ENCODE assay signal across 17 cellular contexts in the genomic region with DNA sequence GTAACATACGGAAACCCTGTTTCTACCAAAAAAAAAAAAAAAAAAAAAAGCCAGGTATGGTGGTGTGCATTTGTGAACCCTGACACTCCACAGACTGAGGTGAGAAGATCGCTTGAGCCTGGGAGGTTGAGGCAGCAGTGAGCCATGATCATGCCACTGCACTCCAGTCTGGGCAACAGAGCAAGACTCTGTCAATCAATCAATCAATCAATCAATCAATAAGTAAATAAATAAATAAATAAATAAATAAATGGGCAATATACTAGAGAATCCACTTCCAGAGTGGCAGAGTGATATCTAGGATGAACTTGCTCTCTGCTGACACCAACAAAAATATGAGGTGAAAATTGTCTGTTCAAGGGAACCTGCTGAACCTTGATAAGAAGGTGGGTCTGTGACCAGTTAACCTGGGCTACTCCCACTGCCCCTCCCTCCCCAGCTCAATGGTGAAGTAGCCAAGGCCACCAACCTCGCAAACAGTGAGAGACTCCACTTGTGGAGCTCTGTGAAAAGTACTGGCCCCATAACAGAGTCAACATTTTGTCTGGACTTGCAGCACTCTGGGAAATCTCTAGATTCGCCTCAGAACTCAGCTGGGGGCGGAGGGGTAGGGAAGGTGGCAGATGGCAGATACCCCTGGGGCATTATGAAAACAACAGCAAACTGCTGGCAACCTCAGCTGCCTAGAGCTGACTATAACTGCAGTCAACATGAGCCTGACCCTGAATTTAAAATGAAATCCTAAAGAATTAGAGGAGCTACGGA.
"Had no signal": no experiment of that assay in that cellular context is flagged by ENCODE, and none has a peak within 500 bp of the region (broad histone marks: within the 10 kb centered on the region; RNA-seq: fewer than 3 reads in every experiment).

No MANE protein-coding gene starts in this region.

- ATAC-seq: activated T-cell treated with anti-CD3 and anti-CD28 coated beads, Interleukin-2, amount 50 U/mL, for 72 hours; body of pancreas; natural killer cell treated with Interleukin-12 subunit alpha and Interleukin-12 subunit beta and Interleukin-15 and Interleukin-18, amount 100 ng/mL, for 72 hours had no signal

- DNase-seq: activated CD4-positive, alpha-beta memory T cell treated with anti-CD3 and anti-CD28 coated beads, Interleukin-2, amount 10 ng/mL, durations not matched to agents 7 days and 5 days; activated CD4-positive, alpha-beta T cell treated with anti-CD3 and anti-CD28 coated beads for 4 hours; activated gamma-delta T cell; activated T-cell treated with anti-CD3 and anti-CD28 coated beads, Interleukin-2, amount 50 U/mL, for 72 hours; amygdala; body of pancreas; caudate nucleus; hippocampal formation; mesenchymal stem cell; stimulated activated CD4-positive, alpha-beta T cell treated with anti-CD3 and anti-CD28 coated beads, Interleukin-1b, Interleukin-23, amount 100 ng/mL, for 48 hours; thyroid gland; uterus; WERI-Rb-1 had no signal

- H3K27me3 ChIP-seq: body of pancreas, esophagus muscularis mucosa, thyroid gland, uterus had no signal

- H3K27ac Mint-ChIP-seq: activated CD4-positive, alpha-beta memory T cell treated with anti-CD3 and anti-CD28 coated beads, Interleukin-2, amount 10 ng/mL, durations not matched to agents 7 days and 5 days; activated naive CD8-positive, alpha-beta T cell; activated T-cell treated with anti-CD3 and anti-CD28 coated beads, Interleukin-2, amount 50 U/mL, for 72 hours; natural killer cell treated with Interleukin-12 subunit alpha and Interleukin-12 subunit beta and Interleukin-15 and Interleukin-18, amount 100 ng/mL, for 72 hours; T-helper 1 cell treated with Interleukin-12 subunit alpha and Interleukin-12 subunit beta and Interleukin-4 antibody, amounts not matched to agents 30 μg/mL and 1 μg/mL, for 36 hours had no signal

- H3K4me1 ChIP-seq: body of pancreas, uterus had no signal

- H3K9me3 ChIP-seq: body of pancreas, esophagus muscularis mucosa, thyroid gland, uterus had no signal

- H3K36me3 Mint-ChIP-seq: activated naive CD8-positive, alpha-beta T cell; natural killer cell treated with Interleukin-12 subunit alpha and Interleukin-12 subunit beta and Interleukin-15 and Interleukin-18, amount 100 ng/mL, for 72 hours had no signal

- H3K36me3 ChIP-seq: esophagus muscularis mucosa, thyroid gland, uterus, WERI-Rb-1 had no signal

- H3K4me3 Mint-ChIP-seq: activated CD4-positive, alpha-beta memory T cell treated with anti-CD3 and anti-CD28 coated beads, Interleukin-2, amount 10 ng/mL, durations not matched to agents 7 days and 5 days; activated naive CD8-positive, alpha-beta T cell; activated T-cell treated with anti-CD3 and anti-CD28 coated beads, Interleukin-2, amount 50 U/mL, for 72 hours; natural killer cell treated with Interleukin-12 subunit alpha and Interleukin-12 subunit beta and Interleukin-15 and Interleukin-18, amount 100 ng/mL, for 72 hours; T-helper 1 cell treated with Interleukin-12 subunit alpha and Interleukin-12 subunit beta and Interleukin-4 antibody, amounts not matched to agents 30 μg/mL and 1 μg/mL, for 36 hours had no signal

- H3K27ac ChIP-seq: body of pancreas, thyroid gland, uterus, WERI-Rb-1 had no signal

- H3K9me3 Mint-ChIP-seq: activated CD4-positive, alpha-beta memory T cell treated with anti-CD3 and anti-CD28 coated beads, Interleukin-2, amount 10 ng/mL, durations not matched to agents 7 days and 5 days had no signal

- H3K4me3 ChIP-seq: body of pancreas, esophagus muscularis mucosa, thyroid gland, uterus had no signal
